In genomic region chr22:37449281-37449680, GRCh38 we compare ENCODE assay signal across 1 cellular context.
TF ChIP-seq lines count a peak whose summit lies in the region.

No MANE protein-coding gene starts in this region.

TF ChIP-seq in IMR-90, 13 proteins besides CTCF, POLR2A, EP300 and RAD21:
- TF ChIP-seq USF2 (IDR thresholded peaks at IDR 0.05; ENCODE audit: low read depth, low read length) (no peak), MAZ (IDR thresholded peaks at IDR 0.05; ENCODE audit: borderline replicate concordance, low read depth, low read length) (no peak), RCOR1 (IDR thresholded peaks at IDR 0.05; ENCODE audit: insufficient replicate concordance, low read length) (no peak), MAFK (IDR thresholded peaks at IDR 0.05; ENCODE audit: low read depth, low read length) (no peak), SMC3 (IDR thresholded peaks at IDR 0.05; ENCODE audit: low read depth, low read length) (no peak)
